Comparison of ENCODE assay signal across 8 cellular contexts in the genomic region with DNA sequence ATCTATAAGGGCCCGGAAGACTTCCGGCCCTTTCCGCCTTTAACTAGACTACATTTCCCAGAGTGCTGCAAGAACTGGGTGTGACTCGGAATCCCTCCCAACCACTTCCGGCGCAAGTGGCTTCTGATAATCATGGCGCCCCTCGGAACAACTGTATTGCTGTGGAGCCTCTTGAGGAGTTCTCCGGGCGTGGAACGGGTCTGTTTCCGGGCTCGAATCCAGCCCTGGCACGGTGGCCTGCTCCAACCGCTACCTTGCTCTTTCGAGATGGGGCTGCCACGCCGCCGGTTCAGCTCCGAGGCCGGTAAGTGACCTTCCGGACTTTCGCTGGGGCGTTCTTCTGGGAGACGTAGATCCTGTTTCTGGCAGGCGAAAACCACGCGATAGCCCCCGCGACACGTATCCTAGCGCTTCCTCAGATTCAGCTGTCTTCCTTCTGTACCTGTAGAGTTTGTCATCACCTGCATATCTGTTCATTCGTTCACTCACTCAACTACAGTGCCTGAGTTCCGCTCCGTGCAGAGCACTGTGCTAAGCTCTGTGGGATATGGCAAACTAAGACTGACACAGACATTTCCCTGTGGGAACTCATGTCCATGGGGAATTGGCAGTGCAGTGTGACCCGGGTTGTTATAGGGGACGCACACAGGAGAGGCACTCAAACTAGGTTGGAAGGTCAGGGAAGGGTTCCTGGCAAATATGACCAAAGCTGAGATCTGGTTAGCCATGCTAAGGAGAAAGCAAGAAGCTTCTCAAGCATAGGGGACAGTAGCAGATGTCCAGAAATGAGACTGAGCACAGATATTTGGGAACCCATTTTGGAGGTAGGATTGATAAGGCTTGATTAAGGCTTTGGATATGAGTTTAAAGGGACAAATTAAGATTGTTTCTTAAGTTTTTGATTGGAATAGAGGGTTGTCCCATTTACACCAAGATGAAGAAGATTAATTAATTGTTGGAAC. TPM values are rescaled to one million over a fixed set of nuclear protein-coding genes. Genes with fewer than 3 reads are reported as not detected.
DNase-seq lines count a peak whose midpoint lies in the region; ATAC-seq and TF ChIP-seq lines count a peak whose summit lies in the region.

A gene (plus strand): TSS at position 126 of the 962 bp plus-strand sequence. CDS start 7 bp downstream, at position 133.

- DNase-seq in Daoy (ENCODE audit: low read depth) = peak; percentile 90
- peak; percentile 46 for DNase-seq in GOT3 (lab: John Stamatoyannopoulos, UW)
- peak; percentile 87 for DNase-seq in LNCaP clone FGC (ENCODE audit: low read depth)
- DNase-seq in RWPE1 (ENCODE audit: low spot score) = peak; percentile 90
- DNase-seq in fibroblast of pulmonary artery (ENCODE audit: low read depth) = peak; percentile 92
- DNase-seq in natural killer cell treated with Interleukin-12 subunit alpha and Interleukin-12 subunit beta and Interleukin-15 and Interleukin-18, amount 100 ng/mL, for 72 hours (ENCODE audit: low spot score) = peak; percentile 89
- peak; percentile 80 for DNase-seq in stimulated activated naive CD8-positive, alpha-beta T cell treated with anti-CD3 and anti-CD28 coated beads, Interleukin-15, Interleukin-2, amounts not matched to agents 100 U/mL and 50 U/mL, for 24 hours

- TF ChIP-seq CTCF in LNCaP clone FGC (IDR thresholded peaks at IDR 0.05; ENCODE audit: control insufficient read depth, extremely low read depth, insufficient read depth) = no peak
- TF ChIP-seq CTCF in RWPE1 (conservative IDR thresholded peaks at IDR 0.05; ENCODE audit: low read depth) = no peak
- no peak for TF ChIP-seq CTCF in fibroblast of pulmonary artery (IDR thresholded peaks at IDR 0.05; ENCODE audit: low read length, missing control alignments)

- CTCF ChIA-PET in RWPE1 (lab: Yijun Ruan, JAX) = interaction anchor here (1.0 kb wide), 1 partner anchor 1015 kb away, joined by 3 read pairs; no protein-coding TSS in a partner anchor

- H3K4me1 Mint-ChIP-seq in activated T-helper 17 cell treated with anti-CD3 and anti-CD28 coated beads, Interleukin-2, amount 50 U/mL, for 72 hours = peaks cover 5% of the 10 kb centered on the region
- peaks cover 9% of the 10 kb centered on the region in 2 donors for H3K4me1 Mint-ChIP-seq in natural killer cell treated with Interleukin-12 subunit alpha and Interleukin-12 subunit beta and Interleukin-15 and Interleukin-18, amount 100 ng/mL, for 72 hours (ENCODE audit: low read depth in 2 of 2)

- H3K27me3 Mint-ChIP-seq in activated T-helper 17 cell treated with anti-CD3 and anti-CD28 coated beads, Interleukin-2, amount 50 U/mL, for 72 hours = peaks cover 3% of the 10 kb centered on the region
- H3K27me3 Mint-ChIP-seq in natural killer cell treated with Interleukin-12 subunit alpha and Interleukin-12 subunit beta and Interleukin-15 and Interleukin-18, amount 100 ng/mL, for 72 hours = peaks cover 5 to 7% of the 10 kb centered on the region in 2 donors

- H3K27ac ChIP-seq in RWPE1 = peak within 1 kb of the TSS; percentile 83

- H3K4me3 ChIP-seq in LNCaP clone FGC (ENCODE audit: low read depth, low read length) (peak within 1 kb of the TSS; percentile 67), fibroblast of pulmonary artery (replicated peaks; ENCODE audit: low read depth, low read length) (peak within 1 kb of the TSS; percentile 66)

- peak; percentile 98 for ATAC-seq in activated T-helper 17 cell treated with anti-CD3 and anti-CD28 coated beads, Interleukin-2, amount 50 U/mL, for 72 hours (replicated peaks)
- peak; percentile 92 to 97 for ATAC-seq in natural killer cell treated with Interleukin-12 subunit alpha and Interleukin-12 subunit beta and Interleukin-15 and Interleukin-18, amount 100 ng/mL, for 72 hours
- ATAC-seq in stimulated activated naive CD8-positive, alpha-beta T cell treated with anti-CD3 and anti-CD28 coated beads, Interleukin-15, Interleukin-2, amounts not matched to agents 100 U/mL and 50 U/mL, for 24 hours = peak; percentile 88

- H3K36me3 Mint-ChIP-seq in activated T-helper 17 cell treated with anti-CD3 and anti-CD28 coated beads, Interleukin-2, amount 50 U/mL, for 72 hours (ENCODE audit: low read depth) = peaks cover 27% of the 10 kb centered on the region
- peaks cover 9% of the 10 kb centered on the region for H3K36me3 Mint-ChIP-seq in natural killer cell treated with Interleukin-12 subunit alpha and Interleukin-12 subunit beta and Interleukin-15 and Interleukin-18, amount 100 ng/mL, for 72 hours

- peaks cover 5% of the 10 kb centered on the region for H3K9me3 Mint-ChIP-seq in activated T-helper 17 cell treated with anti-CD3 and anti-CD28 coated beads, Interleukin-2, amount 50 U/mL, for 72 hours
- H3K9me3 Mint-ChIP-seq in natural killer cell treated with Interleukin-12 subunit alpha and Interleukin-12 subunit beta and Interleukin-15 and Interleukin-18, amount 100 ng/mL, for 72 hours = peaks cover 5% of the 10 kb centered on the region

- no peak within 1 kb of the TSS for H3K27ac Mint-ChIP-seq in activated T-helper 17 cell treated with anti-CD3 and anti-CD28 coated beads, Interleukin-2, amount 50 U/mL, for 72 hours
- H3K27ac Mint-ChIP-seq in natural killer cell treated with Interleukin-12 subunit alpha and Interleukin-12 subunit beta and Interleukin-15 and Interleukin-18, amount 100 ng/mL, for 72 hours = no peak within 1 kb of the TSS

- no peak within 1 kb of the TSS for H3K4me3 Mint-ChIP-seq in activated T-helper 17 cell treated with anti-CD3 and anti-CD28 coated beads, Interleukin-2, amount 50 U/mL, for 72 hours
- no peak within 1 kb of the TSS for H3K4me3 Mint-ChIP-seq in natural killer cell treated with Interleukin-12 subunit alpha and Interleukin-12 subunit beta and Interleukin-15 and Interleukin-18, amount 100 ng/mL, for 72 hours

- POLR2A ChIA-PET in RWPE1 (lab: Yijun Ruan, JAX; ENCODE audit: low non-redundant PET) = no interaction called here

RNA-seq across cellular contexts. Expression of the gene that starts here (rescaled TPM):
- total RNA-seq in Daoy (2014; rRNA removed; shearing (Covaris generic)) = 163 and 204 TPM in 2 replicates
- 10 to 100 TPM; 49.2 to 53.4 TPM for total RNA-seq in activated T-helper 17 cell treated with anti-CD3 and anti-CD28 coated beads, Interleukin-2, amount 50 U/mL, for 72 hours
- total RNA-seq in natural killer cell treated with Interleukin-12 subunit alpha and Interleukin-12 subunit beta and Interleukin-15 and Interleukin-18, amount 100 ng/mL, for 72 hours = 10 to 100 TPM; 40.9 to 46.6 TPM

Comparison
In these comparisons a context has a peak if more than half of its experiments do, and no peak if none do; other contexts are left out.
1. Peak in every context shown above with its lines: DNase-seq, ATAC-seq, H3K4me3 ChIP-seq and H3K27ac ChIP-seq.